Comparison of ENCODE assay signal across 9 cellular contexts in the genomic region with DNA sequence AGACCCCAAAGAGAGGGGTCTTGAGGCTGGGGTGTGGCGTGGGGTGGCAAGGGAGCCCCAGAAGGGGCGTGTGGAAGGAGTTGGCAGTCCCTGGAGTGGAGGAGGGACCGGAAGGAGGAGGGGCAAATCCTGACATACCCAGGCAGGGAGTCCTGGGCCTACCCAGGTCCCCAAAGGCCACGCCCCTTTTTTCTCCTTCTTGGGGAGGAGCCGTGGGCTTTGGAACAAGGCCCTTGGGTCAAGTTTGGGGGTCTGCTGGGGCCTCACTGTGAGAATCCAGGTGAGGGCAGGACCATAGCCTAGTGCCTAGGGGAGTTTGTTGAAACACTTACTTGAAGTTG. TPM values are rescaled to one million over a fixed set of nuclear protein-coding genes. Genes with fewer than 3 reads are reported as not detected.
DNase-seq lines count a peak whose midpoint lies in the region; ATAC-seq lines count a peak whose summit lies in the region.
"Had no signal": no experiment of that assay in that cellular context is flagged by ENCODE, and none has a peak within 500 bp of the region (broad histone marks: within the 10 kb centered on the region; RNA-seq: fewer than 3 reads in every experiment).

No MANE protein-coding gene starts in this region.

- in situ Hi-C loops in SK-MEL-5 (cut with HindIII; ENCODE audit: low pct_unique_long_range_greater_than_20kb, low sequenced_read_pairs): loop anchor here (10.0 kb wide), 1 partner anchor 55 kb away; no protein-coding TSS in a partner anchor

- DNase-seq in DMS53 (lab: John Stamatoyannopoulos, UW): peak; percentile 76
- DNase-seq in SK-MEL-5 (ENCODE audit: low read depth, low spot score): peak; percentile 81
- peak; percentile 75 for DNase-seq in left cardiac atrium
- peak; percentile 49 for DNase-seq in retina
- no peak for DNase-seq in NCI-H510A treated with DMSO at 0.1 percent for 48 hours (lab: John Stamatoyannopoulos, UW)
- DNase-seq in OCI-M2 (lab: John Stamatoyannopoulos, UW; ENCODE audit: unreplicated experiment): no peak

- intact Hi-C loops in left cardiac atrium (cut with DNase I): loop anchor here (5.0 kb wide), 1 partner anchor 53 kb away; no protein-coding TSS in a partner anchor

- ATAC-seq in left cardiac atrium (peak; percentile 35 to 40), GM21576 (IDR thresholded peaks at IDR 0.05; ENCODE audit: unreplicated experiment) (no peak), GM21447 (IDR thresholded peaks at IDR 0.05; ENCODE audit: unreplicated experiment) (no peak)

RNA-seq across cellular contexts. Expression of a gene that starts 1.2 kb away (rescaled TPM):
- 22.9 and 24.3 TPM in 2 replicates for total RNA-seq in SK-MEL-5 (2014; rRNA removed; shearing (Covaris generic))
- 21.3 and 25.5 TPM in 2 replicates for polyA plus RNA-seq in SK-MEL-5 (2015; cell fraction: cytosol; rRNA removed)
- 93.4 and 117 TPM in 2 replicates for polyA plus RNA-seq in SK-MEL-5 (2015; cell fraction: nucleus; rRNA removed)
- total RNA-seq in left cardiac atrium: 100 to 1,000 TPM in 1 of 2 donors, 10 to 100 TPM in 1; 95.5 to 107 TPM

RNA-seq across cellular contexts. Expression of a gene that starts 17.4 kb away (rescaled TPM):
- 44.0 and 45.7 TPM in 2 replicates for total RNA-seq in SK-MEL-5 (2014; rRNA removed; shearing (Covaris generic))
- polyA plus RNA-seq in SK-MEL-5 (2015; cell fraction: cytosol; rRNA removed): 51.6 and 60.4 TPM in 2 replicates
- 53.5 and 58.8 TPM in 2 replicates for polyA plus RNA-seq in SK-MEL-5 (2015; cell fraction: nucleus; rRNA removed)
- 10 to 100 TPM; 15.0 to 34.5 TPM for total RNA-seq in left cardiac atrium

RNA-seq across cellular contexts. Expression of a gene that starts 22.7 kb away (rescaled TPM):
- 93.5 and 94.6 TPM in 2 replicates for total RNA-seq in SK-MEL-5 (2014; rRNA removed; shearing (Covaris generic))
- polyA plus RNA-seq in SK-MEL-5 (2015; cell fraction: cytosol; rRNA removed): 92.2 and 107 TPM in 2 replicates
- 77.1 and 83.4 TPM in 2 replicates for polyA plus RNA-seq in SK-MEL-5 (2015; cell fraction: nucleus; rRNA removed)
- 10 to 100 TPM; 21.4 to 33.6 TPM for total RNA-seq in left cardiac atrium

RNA-seq across cellular contexts. Expression of a gene that starts 39.4 kb away (rescaled TPM):
- not detected in 2 replicates for total RNA-seq in SK-MEL-5 (2014; rRNA removed; shearing (Covaris generic))
- polyA plus RNA-seq in SK-MEL-5 (2015; cell fraction: cytosol; rRNA removed): not detected in 2 replicates
- polyA plus RNA-seq in SK-MEL-5 (2015; cell fraction: nucleus; rRNA removed): not detected in 2 replicates
- total RNA-seq in left cardiac atrium: not detected
- total RNA-seq: dermis microvascular lymphatic vessel endothelial cell had no signal

Comparison
In these comparisons a context has a peak if more than half of its experiments do, and no peak if none do; other contexts are left out.
1. DNase-seq: peak in DMS53 (single experiment), SK-MEL-5 (single experiment), left cardiac atrium (single experiment) and retina (single experiment); none in NCI-H510A treated with DMSO at 0.1 percent for 48 hours (single experiment) and OCI-M2 (single experiment).
2. ATAC-seq: peak in left cardiac atrium (2 of 2); none in GM21576 (single experiment) and GM21447 (single experiment).